In genomic region chr3:101509276-101509675, GRCh38 we compare ENCODE assay signal across 24 cellular contexts. TPM values are rescaled to one million over a fixed set of nuclear protein-coding genes. Genes with fewer than 3 reads are reported as not detected.
DNase-seq lines count a peak whose midpoint lies in the region; ATAC-seq, FAIRE-seq and TF ChIP-seq lines count a peak whose summit lies in the region.
"Had no signal": no experiment of that assay in that cellular context is flagged by ENCODE, and none has a peak within 500 bp of the region (broad histone marks: within the 10 kb centered on the region; RNA-seq: fewer than 3 reads in every experiment).

No MANE protein-coding gene starts in this region.

- no peak for TF ChIP-seq RAD21 in K562 (CRISPR knock-in tag; conservative IDR thresholded peaks at IDR 0.05 in 1 of 2, IDR thresholded peaks at IDR 0.05 in 1 of 2)

- 13% methylated on average over 2 of the region's 3 CpGs for WGBS in K562 (ENCODE audit: insufficient coverage, low coverage, missing lambda C conversion rate)
- 62 to 93% (median 87%) methylated on average over 3 of the region's 3 CpGs for WGBS in spleen, 5 donors

- H3K9me3 ChIP-seq in K562 (replicated peaks; ENCODE audit: control insufficient read depth, insufficient read depth, low read depth, low read length), result no peaks in the 10 kb centered on the region
- no peaks in the 10 kb centered on the region for H3K9me3 ChIP-seq in spleen
- H3K9me3 ChIP-seq: MG63, pancreas had no signal

- H3K36me3 ChIP-seq in K562 (ENCODE audit: control insufficient read depth, insufficient read depth, low read length) (peaks cover 8% of the 10 kb centered on the region; the same call in 2 of the 3 replicates), spleen (peaks cover 0 to 19% (median 0%) of the 10 kb centered on the region in 6 donors)
- H3K36me3 ChIP-seq: MG63, pancreas had no signal

- no peak overlapping the region for H3K9ac ChIP-seq in K562 (ENCODE audit: insufficient read depth in 1 of 2, low read depth in 2 of 2, low read length in 2 of 2)

- no peak overlapping the region for H3K4me2 ChIP-seq in K562 (ENCODE audit: insufficient read depth, low read length)

- peaks cover 24 to 44% (median 42%) of the 10 kb centered on the region in 3 donors for H3K4me1 Mint-ChIP-seq in IgD-negative memory B cell
- peaks cover 33% of the 10 kb centered on the region for H3K4me1 Mint-ChIP-seq in mesothelial cell of epicardium

- in situ Hi-C loops in K562 (cut with MboI), result no loop called here

- H4K20me1 ChIP-seq in K562 (replicated peaks; ENCODE audit: control insufficient read depth, insufficient read depth, low read length), result no peaks in the 10 kb centered on the region

- no peaks in the 10 kb centered on the region for H3K27me3 ChIP-seq in K562 (ENCODE audit: control insufficient read depth in 2 of 2, insufficient read depth in 2 of 2, low read length in 2 of 2)
- H3K27me3 ChIP-seq in spleen (replicated peaks in 1 of 7), result no peaks in the 10 kb centered on the region
- H3K27me3 ChIP-seq: MG63, pancreas had no signal

- ATAC-seq in K562 (no peak), GM18909 (IDR thresholded peaks at IDR 0.05; ENCODE audit: poor library complexity, unreplicated experiment) (no peak)
- ATAC-seq: esophagus mucosa, HepG2, left ventricle myocardium superior, pancreas, right cardiac atrium had no signal

- peaks cover 0 to 17% of the 10 kb centered on the region in 2 experiments; a peak in 4 of 5 replicates for H3K4me1 ChIP-seq in K562 (replicated peaks in 1 of 2; ENCODE audit: control insufficient read depth in 2 of 2, insufficient read depth in 2 of 2, low read length in 2 of 2)
- H3K4me1 ChIP-seq in spleen, result peaks cover 14 to 80% (median 30%) of the 10 kb centered on the region in 6 donors

- TF ChIP-seq CTCF in K562 (IDR thresholded peaks at IDR 0.05 in 2 of 3, conservative IDR thresholded peaks at IDR 0.05 in 1 of 3; ENCODE audit: insufficient read depth in 2 of 3, low read depth in 1 of 3, low read length in 3 of 3), result no peak
- TF ChIP-seq CTCF in mesothelial cell of epicardium (IDR thresholded peaks at IDR 0.05; ENCODE audit: unreplicated experiment), result no peak
- no peak for TF ChIP-seq CTCF in spleen (IDR thresholded peaks at IDR 0.05 in 8 of 11, conservative IDR thresholded peaks at IDR 0.05 in 3 of 11)

- H3K9me3 Mint-ChIP-seq in IgD-negative memory B cell (peaks cover 0 to 4% (median 0%) of the 10 kb centered on the region in 3 donors), mesothelial cell of epicardium (no peaks in the 10 kb centered on the region)

- peak; percentile 62 for DNase-seq in EH (ENCODE audit: low read depth)
- DNase-seq in K562 (ENCODE audit: extremely low read depth in 1 of 4, low spot score in 3 of 4), result no peak
- DNase-seq in mesothelial cell of epicardium (ENCODE audit: low spot score in 2 of 2, unreplicated experiment in 2 of 2), result no peak
- no peak for DNase-seq in spleen
- DNase-seq in head of caudate nucleus, result no peak
- no peak for DNase-seq in occipital lobe (lab: John Stamatoyannopoulos, UW)
- DNase-seq: activated CD4-positive, alpha-beta T cell treated with anti-CD3 and anti-CD28 coated beads for 48 hours; activated CD8-positive, alpha-beta memory T cell treated with anti-CD3 and anti-CD28 coated beads, Interleukin-2, amount 50 U/mL, for 4 hours; activated effector memory CD4-positive, alpha-beta T cell treated with anti-CD3 and anti-CD28 coated beads, Interleukin-2, amount 50 U/mL, for 16 hours; amygdala; Calu3; caudate nucleus; left ventricle myocardium superior; MG63; NCI-H1436; NCI-H2171; pancreas; right cardiac atrium; SHP77 had no signal

- TF ChIP-seq EP300 in K562 (IDR thresholded peaks at IDR 0.05; ENCODE audit: low read length), result no peak

- H3K27me3 Mint-ChIP-seq in IgD-negative memory B cell (no peaks in the 10 kb centered on the region), mesothelial cell of epicardium (ENCODE audit: low read depth) (no peaks in the 10 kb centered on the region)

- H3K27ac ChIP-seq in K562 (ENCODE audit: extremely low read depth, low read depth, low read length) (no peak overlapping the region), spleen (no peak overlapping the region)
- H3K27ac ChIP-seq: pancreas had no signal

- no peak for FAIRE-seq in K562 (lab: Jason Lieb, UNC)
- FAIRE-seq: HepG2, pancreas, urothelium cell line had no signal

- no peak overlapping the region for H2AFZ ChIP-seq in K562 (ENCODE audit: low read depth, low read length)

- CTCF ChIA-PET in K562 (lab: Yijun Ruan, JAX; ENCODE audit: low intra/inter-chr PET ratio), result no interaction called here

- no TSS peak for BruUV-seq in K562 (replicated peaks; lab: Mats Ljungman, UMichigan)

- POLR2A ChIA-PET in K562 (lab: Yijun Ruan, JAX), result no interaction called here

- peaks cover 75% of the 10 kb centered on the region for H3K79me2 ChIP-seq in K562 (ENCODE audit: control insufficient read depth, insufficient read depth, low read length)

- H3K9me1 ChIP-seq in K562 (ENCODE audit: control insufficient read depth, insufficient read depth, low read length), result no peaks in the 10 kb centered on the region

- H3K4me3 Mint-ChIP-seq in IgD-negative memory B cell, result peak overlapping the region in 3 of 4 donors; percentile 4 to 98 (median 29)
- H3K4me3 Mint-ChIP-seq in mesothelial cell of epicardium, result no peak overlapping the region

- peak overlapping the region in 2 of 3 donors; percentile 50 to 72 for H3K27ac Mint-ChIP-seq in IgD-negative memory B cell
- H3K27ac Mint-ChIP-seq in mesothelial cell of epicardium, result peak overlapping the region; percentile 80

- H3K36me3 Mint-ChIP-seq in IgD-negative memory B cell, result peaks cover 3% of the 10 kb centered on the region
- H3K36me3 Mint-ChIP-seq in mesothelial cell of epicardium, result peaks cover 12% of the 10 kb centered on the region

- intact Hi-C loops in K562 (cut with micrococcal nuclease) (no loop called here), spleen (cut with DNase I; ENCODE audit: low total_unique reads) (no loop called here), head of caudate nucleus (cut with DNase I) (no loop called here)

- TF ChIP-seq POLR2A in K562 (conservative IDR thresholded peaks at IDR 0.05), result no peak
- TF ChIP-seq POLR2A in spleen (IDR thresholded peaks at IDR 0.05), result no peak

- no peak overlapping the region for H3K4me3 ChIP-seq in K562
- no peak overlapping the region for H3K4me3 ChIP-seq in spleen
- H3K4me3 ChIP-seq: MG63, pancreas had no signal

TF ChIP-seq in K562, 482 proteins besides CTCF, POLR2A, EP300 and RAD21 (continues in another document):
- TF ChIP-seq MTA1 (IDR thresholded peaks at IDR 0.05; ENCODE audit: borderline replicate concordance) (no peak), PURB (CRISPR knock-in tag; IDR thresholded peaks at IDR 0.05; ENCODE audit: low read depth) (no peak)

RNA-seq across cellular contexts. Expression of gene SENP7, which starts 3.7 kb away (rescaled TPM):
- 6.1 TPM for polyA plus RNA-seq in IgD-negative memory B cell
- total RNA-seq in K562 (2011; cell fraction: chromatin; rRNA removed; ENCODE audit: low replicate concordance), result 29.4 and 103 TPM in 2 replicates
- 12.0 and 19.1 TPM in 2 replicates for total RNA-seq in K562 (2011; cell fraction: nucleolus; rRNA removed)
- 41.1 and 61.4 TPM in 2 replicates for total RNA-seq in K562 (2011; cell fraction: nucleoplasm; rRNA removed)
- total RNA-seq in K562 (2014; rRNA removed), result 7.0 and 8.7 TPM in 2 replicates
- total RNA-seq in K562 (2014; rRNA removed; fragmentation: Illumina TruSeq; extraction: Trizol), result 21.9 and 22.4 TPM in 2 replicates
- total RNA-seq in K562 (2015; rRNA removed; fragmentation: Illumina TruSeq; extraction: Trizol), result 18.8 and 21.7 TPM in 2 replicates
- total RNA-seq in K562 (2021), result 10.7 and 13.6 TPM in 2 replicates
- polyA plus RNA-seq in K562 (2011; rRNA removed), result 19.2 and 20.0 TPM in 2 replicates
- polyA plus RNA-seq in K562 (2011; cell fraction: cytosol; rRNA removed), result 1.4 and 4.2 TPM in 2 replicates
- 25.2 and 41.2 TPM in 2 replicates for polyA plus RNA-seq in K562 (2011; cell fraction: nucleus; rRNA removed)
- polyA plus RNA-seq in K562 (2012), result 7.6 and 12.3 TPM in 2 replicates
- 10.8 and 13.9 TPM in 2 replicates for polyA plus RNA-seq in K562 (2014; fragmentation: Illumina TruSeq; extraction: Trizol)
- polyA plus RNA-seq in K562 (2014; fragmentation: Nextera tagmentation; extraction: Ambion mirVana), result 1 to 10 TPM; 4.1 to 8.3 TPM
- 9.5 and 10.5 TPM in 2 replicates for polyA plus RNA-seq in K562 (2014; rRNA removed)
- polyA minus RNA-seq in K562 (2011; rRNA and poly(A)+ RNA removed), result 40.7 and 57.5 TPM in 2 replicates
- 7.2 and 7.6 TPM in 2 replicates for polyA minus RNA-seq in K562 (2011; cell fraction: cytosol; rRNA and poly(A)+ RNA removed)
- polyA minus RNA-seq in K562 (2011; cell fraction: nucleus; rRNA and poly(A)+ RNA removed), result 33.8 and 67.3 TPM in 2 replicates
- 56.2 to 59.1 TPM (median 56.3 TPM) in 3 replicates for total RNA-seq in mesothelial cell of epicardium
- 10 to 100 TPM; 23.4 to 46.9 (median 36.7) TPM for total RNA-seq in spleen
- polyA plus RNA-seq in spleen, result 10 to 100 TPM; 11.2 to 13.6 (median 11.3) TPM
- total RNA-seq in occipital lobe, result 107 TPM

RNA-seq across cellular contexts. Expression of gene TRMT10C, which starts 52.4 kb away (rescaled TPM):
- polyA plus RNA-seq in IgD-negative memory B cell (39.8 TPM), K562 (2011; rRNA removed) (42.9 and 65.2 TPM in 2 replicates), K562 (2014; fragmentation: Illumina TruSeq; extraction: Trizol) (53.5 and 63.9 TPM in 2 replicates), K562 (2014; fragmentation: Nextera tagmentation; extraction: Ambion mirVana) (100 to 1,000 TPM; 101 to 106 TPM), K562 (2014; rRNA removed) (59.4 and 61.2 TPM in 2 replicates), spleen (10 to 100 TPM; 21.9 to 25.8 (median 24.4) TPM)
- total RNA-seq in K562 (2011; cell fraction: chromatin; rRNA removed; ENCODE audit: low replicate concordance), result 10.8 and 31.0 TPM in 2 replicates
- total RNA-seq in K562 (2011; cell fraction: nucleolus; rRNA removed), result 10.3 and 11.6 TPM in 2 replicates
- total RNA-seq in K562 (2011; cell fraction: nucleoplasm; rRNA removed), result 15.8 and 17.3 TPM in 2 replicates
- total RNA-seq in K562 (2014; rRNA removed) (39.7 and 50.4 TPM in 2 replicates), K562 (2014; rRNA removed; fragmentation: Illumina TruSeq; extraction: Trizol) (73.5 and 82.5 TPM in 2 replicates), K562 (2015; rRNA removed; fragmentation: Illumina TruSeq; extraction: Trizol) (58.5 and 62.5 TPM in 2 replicates), K562 (2021) (48.6 and 57.9 TPM in 2 replicates), mesothelial cell of epicardium (26.1 to 29.2 TPM (median 26.3 TPM) in 3 replicates), spleen (10 to 100 TPM; 14.1 to 22.4 (median 18.0) TPM), occipital lobe (58.5 TPM)
- polyA plus RNA-seq in K562 (2011; cell fraction: cytosol; rRNA removed), result 26.4 and 33.0 TPM in 2 replicates
- polyA plus RNA-seq in K562 (2011; cell fraction: nucleus; rRNA removed), result 9.2 and 15.7 TPM in 2 replicates
- 23.1 and 41.6 TPM in 2 replicates for polyA plus RNA-seq in K562 (2012)
- 39.7 and 41.9 TPM in 2 replicates for polyA minus RNA-seq in K562 (2011; rRNA and poly(A)+ RNA removed)
- polyA minus RNA-seq in K562 (2011; cell fraction: cytosol; rRNA and poly(A)+ RNA removed), result 15.9 and 24.2 TPM in 2 replicates
- 8.8 and 18.4 TPM in 2 replicates for polyA minus RNA-seq in K562 (2011; cell fraction: nucleus; rRNA and poly(A)+ RNA removed)
